In the genomic region with DNA sequence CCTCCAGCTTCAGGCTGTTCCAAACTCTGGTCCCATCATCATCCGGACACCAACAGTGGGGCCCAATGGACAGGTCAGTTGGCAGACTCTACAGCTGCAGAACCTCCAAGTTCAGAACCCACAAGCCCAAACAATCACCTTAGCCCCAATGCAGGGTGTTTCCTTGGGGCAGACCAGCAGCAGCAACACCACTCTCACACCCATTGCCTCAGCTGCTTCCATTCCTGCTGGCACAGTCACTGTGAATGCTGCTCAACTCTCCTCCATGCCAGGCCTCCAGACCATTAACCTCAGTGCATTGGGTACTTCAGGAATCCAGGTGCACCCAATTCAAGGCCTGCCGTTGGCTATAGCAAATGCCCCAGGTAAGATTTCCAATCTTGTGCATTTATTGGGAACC, we compare ENCODE assay signal across 11 cellular contexts. TPM values are rescaled to one million over a fixed set of nuclear protein-coding genes. Genes with fewer than 3 reads are reported as not detected.
DNase-seq lines count a peak whose midpoint lies in the region; ATAC-seq and TF ChIP-seq lines count a peak whose summit lies in the region.
"Had no signal": no experiment of that assay in that cellular context is flagged by ENCODE, and none has a peak within 500 bp of the region (broad histone marks: within the 10 kb centered on the region; RNA-seq: fewer than 3 reads in every experiment).

No MANE protein-coding gene starts in this region.

- no peaks in the 10 kb centered on the region for H4K20me1 ChIP-seq in neural cell (ENCODE audit: insufficient read depth)

- peak overlapping the region; percentile 5 for H3K4me3 ChIP-seq in ectodermal cell (ENCODE audit: insufficient read depth, low read depth, low read length)
- peak overlapping the region; percentile 47 for H3K4me3 ChIP-seq in neural cell (ENCODE audit: low read length)

- H3K9ac ChIP-seq in neural cell (ENCODE audit: low read length): no peak overlapping the region

- no peak overlapping the region for H3K27ac ChIP-seq in ectodermal cell (ENCODE audit: insufficient read depth, low read depth, low read length, poor library complexity, severe bottlenecking)
- no peak overlapping the region for H3K27ac ChIP-seq in neural cell (ENCODE audit: low read length)

- peaks cover 24% of the 10 kb centered on the region for H3K36me3 ChIP-seq in ectodermal cell (ENCODE audit: control insufficient read depth, insufficient read depth, low read length)
- H3K36me3 ChIP-seq in neural cell (ENCODE audit: insufficient read depth, low read length): peaks cover 12% of the 10 kb centered on the region

- WGBS in ectodermal cell, 2 experiments: 96 to 100% methylated on average over 2 of the region's 2 CpGs

- no peaks in the 10 kb centered on the region for H3K9me3 ChIP-seq in ectodermal cell (ENCODE audit: control insufficient read depth, low read length)
- H3K9me3 ChIP-seq in neural cell (ENCODE audit: low read length): no peaks in the 10 kb centered on the region

- peaks cover 32% of the 10 kb centered on the region for H3K79me2 ChIP-seq in neural cell (replicated peaks; ENCODE audit: insufficient read depth, low read length)

- no peaks in the 10 kb centered on the region for H3K27me3 ChIP-seq in ectodermal cell (ENCODE audit: control insufficient read depth, insufficient read depth, low read length, poor library complexity, severe bottlenecking)
- no peaks in the 10 kb centered on the region for H3K27me3 ChIP-seq in neural cell (ENCODE audit: insufficient read depth, low read depth, low read length)

- H3K27me3 Mint-ChIP-seq in CD14-positive monocyte (ENCODE audit: low read depth in 3 of 3): peaks cover 0 to 2% (median 1%) of the 10 kb centered on the region in 3 donors

- H3F3A ChIP-seq in neural cell (ENCODE audit: insufficient read depth, low read length, poor library complexity, severe bottlenecking): no peaks in the 10 kb centered on the region

- peaks cover 36% of the 10 kb centered on the region for H3K4me1 ChIP-seq in ectodermal cell (ENCODE audit: control insufficient read depth, insufficient read depth, low read length)

- no peak for TF ChIP-seq EP300 in neural cell (conservative IDR thresholded peaks at IDR 0.05; ENCODE audit: poor library complexity, severe bottlenecking)

- no peak for ATAC-seq in HG03196 (IDR thresholded peaks at IDR 0.05; ENCODE audit: unreplicated experiment)
- no peak for ATAC-seq in GM21381 (IDR thresholded peaks at IDR 0.05; ENCODE audit: unreplicated experiment)

- peak overlapping the region; percentile 61 to 97 for H3K4me3 Mint-ChIP-seq in CD14-positive monocyte

- TF ChIP-seq CTCF in CD14-positive monocyte (IDR thresholded peaks at IDR 0.05) (no peak), neural cell (IDR thresholded peaks at IDR 0.05; ENCODE audit: poor library complexity, severe bottlenecking) (no peak), GM10266 (IDR thresholded peaks at IDR 0.05; ENCODE audit: control insufficient read depth, insufficient read depth, low read depth, missing control alignments) (no peak)

- H3K4me1 Mint-ChIP-seq in CD14-positive monocyte: peaks cover 61% of the 10 kb centered on the region

- no peak overlapping the region for H3K4me2 ChIP-seq in neural cell (ENCODE audit: low read length)

- H3K36me3 Mint-ChIP-seq in CD14-positive monocyte: peaks cover 39 to 59% of the 10 kb centered on the region in 2 donors

- intact Hi-C loops in CD14-positive monocyte (cut with micrococcal nuclease): loop anchor here (2.0 to 5.0 kb wide), 2 partner anchors 39 to 58 kb away; a partner anchor contains a TSS

- DNase-seq in CD14-positive monocyte (ENCODE audit: low spot score): no peak
- DNase-seq in M059J (ENCODE audit: low read depth): peak; percentile 12
- DNase-seq in GM10266 (ENCODE audit: extremely low spot score): no peak
- no peak for DNase-seq in KG1 (lab: John Stamatoyannopoulos, UW)
- DNase-seq: activated naive CD4-positive, alpha-beta T cell treated with Interleukin-2 at 50 U/mL for 16 hours; midbrain; NCI-H69 had no signal

- no peaks in the 10 kb centered on the region for H3K9me2 ChIP-seq in neural cell (ENCODE audit: insufficient read depth, low read length)

- peak overlapping the region in 5 of 7 donors; percentile 45 to 96 (median 67) for H3K27ac Mint-ChIP-seq in CD14-positive monocyte

- H3K9me3 Mint-ChIP-seq in CD14-positive monocyte: no peaks in the 10 kb centered on the region

- no peak for TF ChIP-seq RAD21 in neural cell (conservative IDR thresholded peaks at IDR 0.05)

- no peak overlapping the region for H2AFZ ChIP-seq in neural cell (ENCODE audit: low read depth, low read length)

TF ChIP-seq in neural cell, 6 proteins besides CTCF, POLR2A, EP300 and RAD21:
- no peak for TF ChIP-seq EZH2 (IDR thresholded peaks at IDR 0.05; ENCODE audit: borderline replicate concordance, insufficient read depth, low read length, poor library complexity, severe bottlenecking)
- TF ChIP-seq, protein P1, sequence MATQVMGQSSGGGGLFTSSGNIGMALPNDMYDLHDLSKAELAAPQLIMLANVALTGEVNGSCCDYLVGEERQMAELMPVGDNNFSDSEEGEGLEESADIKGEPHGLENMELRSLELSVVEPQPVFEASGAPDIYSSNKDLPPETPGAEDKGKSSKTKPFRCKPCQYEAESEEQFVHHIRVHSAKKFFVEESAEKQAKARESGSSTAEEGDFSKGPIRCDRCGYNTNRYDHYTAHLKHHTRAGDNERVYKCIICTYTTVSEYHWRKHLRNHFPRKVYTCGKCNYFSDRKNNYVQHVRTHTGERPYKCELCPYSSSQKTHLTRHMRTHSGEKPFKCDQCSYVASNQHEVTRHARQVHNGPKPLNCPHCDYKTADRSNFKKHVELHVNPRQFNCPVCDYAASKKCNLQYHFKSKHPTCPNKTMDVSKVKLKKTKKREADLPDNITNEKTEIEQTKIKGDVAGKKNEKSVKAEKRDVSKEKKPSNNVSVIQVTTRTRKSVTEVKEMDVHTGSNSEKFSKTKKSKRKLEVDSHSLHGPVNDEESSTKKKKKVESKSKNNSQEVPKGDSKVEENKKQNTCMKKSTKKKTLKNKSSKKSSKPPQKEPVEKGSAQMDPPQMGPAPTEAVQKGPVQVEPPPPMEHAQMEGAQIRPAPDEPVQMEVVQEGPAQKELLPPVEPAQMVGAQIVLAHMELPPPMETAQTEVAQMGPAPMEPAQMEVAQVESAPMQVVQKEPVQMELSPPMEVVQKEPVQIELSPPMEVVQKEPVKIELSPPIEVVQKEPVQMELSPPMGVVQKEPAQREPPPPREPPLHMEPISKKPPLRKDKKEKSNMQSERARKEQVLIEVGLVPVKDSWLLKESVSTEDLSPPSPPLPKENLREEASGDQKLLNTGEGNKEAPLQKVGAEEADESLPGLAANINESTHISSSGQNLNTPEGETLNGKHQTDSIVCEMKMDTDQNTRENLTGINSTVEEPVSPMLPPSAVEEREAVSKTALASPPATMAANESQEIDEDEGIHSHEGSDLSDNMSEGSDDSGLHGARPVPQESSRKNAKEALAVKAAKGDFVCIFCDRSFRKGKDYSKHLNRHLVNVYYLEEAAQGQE (IDR thresholded peaks at IDR 0.05; ENCODE audit: borderline replicate concordance): no peak
- TF ChIP-seq MXI1 (conservative IDR thresholded peaks at IDR 0.05; ENCODE audit: poor library complexity, severe bottlenecking): no peak

RNA-seq across cellular contexts. Expression of a gene that starts 3.3 kb away (rescaled TPM):
- polyA plus RNA-seq in CD14-positive monocyte (10 to 100 TPM; 15.1 to 22.7 TPM), neural cell (7.3 and 9.9 TPM in 2 replicates)
- total RNA-seq in M059J (2014; rRNA removed; shearing (Covaris generic)): 26.2 and 41.5 TPM in 2 replicates
- polyA plus RNA-seq in ectodermal cell (2013, experiment 1 of 4): 84.9 TPM
- polyA plus RNA-seq in ectodermal cell (2013, experiment 2 of 4): 91.3 TPM
- 56.6 TPM for polyA plus RNA-seq in ectodermal cell (2013, experiment 3 of 4)
- polyA plus RNA-seq in ectodermal cell (2013, experiment 4 of 4): 67.5 TPM
- polyA minus RNA-seq in neural cell: 21.4 and 29.1 TPM in 2 replicates

RNA-seq across cellular contexts. Expression of a gene that starts 40.4 kb away (rescaled TPM):
- polyA plus RNA-seq in CD14-positive monocyte (not detected), neural cell (not detected in 2 replicates)
- total RNA-seq in M059J (2014; rRNA removed; shearing (Covaris generic)): not detected in 2 replicates
- polyA plus RNA-seq in ectodermal cell (2013, experiment 1 of 4): 4.1 TPM
- 6.9 TPM for polyA plus RNA-seq in ectodermal cell (2013, experiment 2 of 4)
- 3.1 TPM for polyA plus RNA-seq in ectodermal cell (2013, experiment 3 of 4)
- 3.3 TPM for polyA plus RNA-seq in ectodermal cell (2013, experiment 4 of 4)
- polyA minus RNA-seq in neural cell: not detected in 2 replicates

RNA-seq across cellular contexts. Expression of a gene that starts 47.1 kb away (rescaled TPM):
- polyA plus RNA-seq in CD14-positive monocyte (not detected), neural cell (not detected in 2 replicates)
- total RNA-seq in M059J (2014; rRNA removed; shearing (Covaris generic)): not detected in 2 replicates
- polyA plus RNA-seq in ectodermal cell (2013, experiment 1 of 4): 1.7 TPM
- polyA plus RNA-seq in ectodermal cell (2013, experiment 2 of 4): 1.7 TPM
- polyA plus RNA-seq in ectodermal cell (2013, experiment 3 of 4): 1.3 TPM
- polyA plus RNA-seq in ectodermal cell (2013, experiment 4 of 4): 1.4 TPM
- not detected in 2 replicates for polyA minus RNA-seq in neural cell

RNA-seq across cellular contexts. Expression of a gene that starts 58.3 kb away (rescaled TPM):
- polyA plus RNA-seq in CD14-positive monocyte (100 to 1,000 TPM; 591 to 670 TPM), neural cell (6.4 and 11.2 TPM in 2 replicates)
- total RNA-seq in M059J (2014; rRNA removed; shearing (Covaris generic)): 145 and 146 TPM in 2 replicates
- 92.2 TPM for polyA plus RNA-seq in ectodermal cell (2013, experiment 1 of 4)
- polyA plus RNA-seq in ectodermal cell (2013, experiment 2 of 4): 99.3 TPM
- 75.8 TPM for polyA plus RNA-seq in ectodermal cell (2013, experiment 3 of 4)
- polyA plus RNA-seq in ectodermal cell (2013, experiment 4 of 4): 91.5 TPM
- 4.6 and 5.3 TPM in 2 replicates for polyA minus RNA-seq in neural cell
